Comparison of ENCODE assay signal across 8 cellular contexts in the genomic region with DNA sequence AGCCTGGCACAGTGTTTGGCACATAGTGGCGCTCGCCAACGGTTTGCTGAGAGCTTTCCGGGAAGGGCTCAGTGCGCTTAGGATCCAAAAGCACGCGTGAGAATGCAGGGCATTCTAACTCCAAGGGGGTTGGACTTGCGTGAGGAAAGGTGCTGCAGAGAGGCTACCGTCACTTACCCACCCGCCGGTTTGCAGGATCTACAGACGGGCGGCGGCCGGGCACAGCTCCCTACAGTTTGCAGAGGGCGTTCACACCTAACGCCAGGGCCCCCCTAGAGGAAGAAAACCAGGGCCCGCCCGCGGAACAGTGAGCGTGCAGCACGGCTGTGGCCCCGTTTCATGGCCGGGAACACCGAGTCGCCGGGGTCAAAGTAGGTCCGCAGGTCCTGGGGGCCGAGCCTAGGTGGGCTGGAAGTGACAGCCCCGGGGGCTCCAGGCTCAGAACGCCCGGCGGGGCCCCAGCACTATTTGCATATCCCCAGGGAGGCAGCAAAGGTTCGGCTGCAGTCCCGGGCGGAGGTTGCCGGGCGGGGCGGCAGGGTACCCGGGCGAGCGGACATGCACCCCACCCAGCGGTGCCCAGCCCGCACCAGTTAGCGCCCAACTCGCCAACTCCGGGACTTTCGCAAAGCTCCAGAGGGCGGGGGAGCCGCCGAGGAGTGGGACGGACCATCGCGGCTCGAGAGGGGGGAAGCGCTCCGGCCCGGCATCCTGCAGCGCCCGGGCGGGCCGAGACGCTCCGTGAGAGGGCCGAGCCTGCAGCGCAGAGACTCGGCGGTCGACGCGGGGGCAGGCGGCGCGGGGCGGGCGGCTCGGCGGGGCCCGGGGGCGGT. TPM values are rescaled to one million over a fixed set of nuclear protein-coding genes. Genes with fewer than 3 reads are reported as not detected.
DNase-seq lines count a peak whose midpoint lies in the region; ATAC-seq, FAIRE-seq and TF ChIP-seq lines count a peak whose summit lies in the region.

No MANE protein-coding gene starts in this region.

- peak overlapping the region; percentile 73 for H3K4me3 Mint-ChIP-seq in WTC11

- H3K27ac Mint-ChIP-seq in WTC11: no peak overlapping the region

- H3K36me3 ChIP-seq in keratinocyte (ENCODE audit: control insufficient read depth in 2 of 2, extremely low read depth in 1 of 2, insufficient read depth in 2 of 2, low read length in 2 of 2): no peaks in the 10 kb centered on the region

- H3K9me3 ChIP-seq in keratinocyte (ENCODE audit: control insufficient read depth, low read depth, low read length): no peaks in the 10 kb centered on the region

- peak; percentile 76 for DNase-seq in SIG-M5 treated with dmso at 0.1 percent for 504 hours (lab: John Stamatoyannopoulos, UW; ENCODE audit: unreplicated experiment)
- no peak for DNase-seq in SIG-M5 (lab: John Stamatoyannopoulos, UW)
- DNase-seq in NCI-H1930 (lab: John Stamatoyannopoulos, UW): peak; percentile 31 to 64
- DNase-seq in WTC11 (ENCODE audit: low spot score): peak; percentile 81
- peak; percentile 21 to 87 (median 67) for DNase-seq in caudate nucleus (lab: John Stamatoyannopoulos, UW)
- no peak for DNase-seq in keratinocyte (ENCODE audit: low read depth, low spot score)
- DNase-seq in stimulated activated CD4-positive, alpha-beta T cell treated with anti-CD3 and anti-CD28 coated beads, Interleukin-12 subunit alpha, Interleukin-12 subunit beta, amount 100 ng/mL, for 4 hours: peak; percentile 73

- H3K4me1 Mint-ChIP-seq in WTC11: peaks cover 50% of the 10 kb centered on the region

- peaks cover 3% of the 10 kb centered on the region for H4K20me1 ChIP-seq in keratinocyte (ENCODE audit: control insufficient read depth, extremely low read depth, insufficient read depth, low read length)

- H3K36me3 Mint-ChIP-seq in WTC11: no peaks in the 10 kb centered on the region

- peaks cover 39% of the 10 kb centered on the region for H3K27me3 ChIP-seq in keratinocyte (ENCODE audit: control insufficient read depth, extremely low read depth, insufficient read depth, low read length)

- peak overlapping the region; percentile 71 for H2AFZ ChIP-seq in keratinocyte (ENCODE audit: control insufficient read depth, low read length)

- ATAC-seq in HG02840 (IDR thresholded peaks at IDR 0.05; ENCODE audit: low FRiP score, unreplicated experiment) (peak; percentile 81), WTC11 (peak; percentile 61)

- TF ChIP-seq CTCF in WTC11 (IDR thresholded peaks at IDR 0.05) (no peak), keratinocyte (optimal IDR thresholded peaks at IDR 0.05 in 1 of 3, IDR thresholded peaks at IDR 0.05 in 1 of 3, conservative IDR thresholded peaks at IDR 0.05 in 1 of 3; ENCODE audit: extremely low read depth in 1 of 3, insufficient read depth in 2 of 3, low read length in 3 of 3) (peak in 2 of 3 experiments; percentile 44 to 66)

- H3K27me3 Mint-ChIP-seq in WTC11 (ENCODE audit: low read depth): peaks cover 52% of the 10 kb centered on the region

- CTCF ChIA-PET in WTC11 (lab: Charles Lee): interaction anchor here (0.6 to 3.5 kb wide), 34 partner anchors 7 to 331 kb away, joined by 3 to 57 read pairs (median 4); partner anchors contain the start of genes FAM114A2 and MFAP3

- peak overlapping the region; percentile 5 for H3K27ac ChIP-seq in caudate nucleus (ENCODE audit: low read depth, low read length)
- H3K27ac ChIP-seq in keratinocyte (ENCODE audit: control insufficient read depth, insufficient read depth, low read length): no peak overlapping the region

- no peaks in the 10 kb centered on the region for H3K79me2 ChIP-seq in keratinocyte (ENCODE audit: control insufficient read depth, insufficient read depth, low read length)

- H3K9me1 ChIP-seq in keratinocyte (ENCODE audit: control insufficient read depth, extremely low read depth, insufficient read depth, low read length): peaks cover 3% of the 10 kb centered on the region

- no peaks in the 10 kb centered on the region for H3K9me3 Mint-ChIP-seq in WTC11

- peaks cover 18% of the 10 kb centered on the region for H3K4me1 ChIP-seq in keratinocyte (ENCODE audit: control insufficient read depth, extremely low read depth, insufficient read depth, low read length)

- FAIRE-seq in keratinocyte (lab: Jason Lieb, UNC): no peak

- dilution Hi-C loops in keratinocyte (cut with MboI; ENCODE audit: extremely low pct_ligation_motif_present, low sequenced_read_pairs): no loop called here

- POLR2A ChIA-PET in WTC11 (lab: Charles Lee): interaction anchor here (0.6 to 1.4 kb wide), 3 partner anchors 10 to 205 kb away, joined by 3 to 4 read pairs (median 3); no protein-coding TSS in a partner anchor

- peak overlapping the region; percentile 60 for H3K9ac ChIP-seq in keratinocyte (ENCODE audit: control insufficient read depth, extremely low read depth, insufficient read depth, low read length)

- H3K4me2 ChIP-seq in keratinocyte (ENCODE audit: control insufficient read depth, extremely low read depth, insufficient read depth, low read depth, low read length): peak overlapping the region; percentile 74

- H3K4me3 ChIP-seq in keratinocyte (ENCODE audit: control insufficient read depth in 2 of 3, extremely low read depth in 1 of 3, insufficient read depth in 2 of 3, low read depth in 1 of 3, low read length in 3 of 3): peak overlapping the region; percentile 59 to 80 (median 66)

TF ChIP-seq in WTC11, 78 proteins besides CTCF, POLR2A, EP300 and RAD21 (continues in another document):
- TF ChIP-seq, protein P1, sequence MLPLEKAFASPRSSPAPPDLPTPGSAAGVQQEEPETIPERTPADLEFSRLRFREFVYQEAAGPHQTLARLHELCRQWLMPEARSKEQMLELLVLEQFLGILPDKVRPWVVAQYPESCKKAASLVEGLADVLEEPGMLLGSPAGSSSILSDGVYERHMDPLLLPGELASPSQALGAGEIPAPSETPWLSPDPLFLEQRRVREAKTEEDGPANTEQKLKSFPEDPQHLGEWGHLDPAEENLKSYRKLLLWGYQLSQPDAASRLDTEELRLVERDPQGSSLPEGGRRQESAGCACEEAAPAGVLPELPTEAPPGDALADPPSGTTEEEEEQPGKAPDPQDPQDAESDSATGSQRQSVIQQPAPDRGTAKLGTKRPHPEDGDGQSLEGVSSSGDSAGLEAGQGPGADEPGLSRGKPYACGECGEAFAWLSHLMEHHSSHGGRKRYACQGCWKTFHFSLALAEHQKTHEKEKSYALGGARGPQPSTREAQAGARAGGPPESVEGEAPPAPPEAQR (CRISPR knock-in tag; IDR thresholded peaks at IDR 0.05): no peak
- TF ChIP-seq FOXP1 (CRISPR knock-in tag; IDR thresholded peaks at IDR 0.05; ENCODE audit: borderline replicate concordance) (no peak), ZNF425 (CRISPR knock-in tag; conservative IDR thresholded peaks at IDR 0.05) (no peak), CREM (CRISPR knock-in tag; IDR thresholded peaks at IDR 0.05) (no peak), GTF2I (CRISPR knock-in tag; conservative IDR thresholded peaks at IDR 0.05) (peak; percentile 69), ZNF281 (CRISPR knock-in tag; IDR thresholded peaks at IDR 0.05) (no peak), ATF1 (CRISPR knock-in tag; IDR thresholded peaks at IDR 0.05) (no peak), NR3C1 (CRISPR knock-in tag; conservative IDR thresholded peaks at IDR 0.05; ENCODE audit: low read depth) (no peak), NFE2L1 (CRISPR knock-in tag; IDR thresholded peaks at IDR 0.05) (no peak), ZNF219 (CRISPR knock-in tag; IDR thresholded peaks at IDR 0.05; ENCODE audit: borderline replicate concordance) (no peak)

RNA-seq across cellular contexts. Expression of gene GALNT10, which starts 0.5 kb away (rescaled TPM):
- total RNA-seq in WTC11 (2021): 15.9 to 22.9 TPM (median 17.5 TPM) in 3 replicates
- 11.5 to 24.8 TPM (median 17.9 TPM) in 3 replicates for polyA plus RNA-seq in keratinocyte
- 4.3 TPM for polyA plus RNA-seq in keratinocyte (2011; ENCODE audit: low read depth)
- 12.9 and 15.1 TPM in 2 replicates for polyA plus RNA-seq in keratinocyte (2011; cell fraction: cytosol; rRNA removed)
- 25.6 and 33.1 TPM in 2 replicates for polyA plus RNA-seq in keratinocyte (2011; cell fraction: nucleus; rRNA removed)
- polyA plus RNA-seq in keratinocyte (2012; ENCODE audit: low replicate concordance): 6.6 and 14.2 TPM in 2 replicates
- 30.5 to 43.3 TPM (median 33.9 TPM) in 3 replicates for polyA minus RNA-seq in keratinocyte
- 11.5 TPM for polyA minus RNA-seq in keratinocyte (2011; cell fraction: cytosol; rRNA and poly(A)+ RNA removed)
- polyA minus RNA-seq in keratinocyte (2011; cell fraction: nucleus; rRNA and poly(A)+ RNA removed): 22.4 and 66.8 TPM in 2 replicates

Comparison
In these comparisons a context has a peak if more than half of its experiments do, and no peak if none do; other contexts are left out.
1. DNase-seq: peak in SIG-M5 treated with dmso at 0.1 percent for 504 hours (single experiment), NCI-H1930 (2 of 2), WTC11 (single experiment), caudate nucleus (61 of 61) and stimulated activated CD4-positive, alpha-beta T cell treated with anti-CD3 and anti-CD28 coated beads, Interleukin-12 subunit alpha, Interleukin-12 subunit beta, amount 100 ng/mL, for 4 hours (single experiment); none in SIG-M5 (single experiment) and keratinocyte (single experiment).